ENCODE assay signal across 1 cellular context in genomic region chr5:149771216-149771973, GRCh38.
TF ChIP-seq lines count a peak whose summit lies in the region.

No MANE protein-coding gene starts in this region.

TF ChIP-seq in K562, 482 proteins besides CTCF, POLR2A, EP300 and RAD21 (continued from another document):
- no peak for TF ChIP-seq ZMIZ1 (IDR thresholded peaks at IDR 0.05; ENCODE audit: low read depth in 2 of 2, low read length in 2 of 2)
- TF ChIP-seq RHOXF2B (CRISPR knock-in tag; conservative IDR thresholded peaks at IDR 0.05), result no peak
- TF ChIP-seq SIX5 (IDR thresholded peaks at IDR 0.05; ENCODE audit: borderline replicate concordance in 1 of 2, insufficient read depth in 1 of 2, low read depth in 1 of 2, low read length in 2 of 2), result no peak
- no peak for TF ChIP-seq ZBTB1 (CRISPR knock-in tag; IDR thresholded peaks at IDR 0.05; ENCODE audit: borderline replicate concordance, low read depth)
- no peak for TF ChIP-seq KLF16 (IDR thresholded peaks at IDR 0.05)
- no peak for TF ChIP-seq SRSF1 (IDR thresholded peaks at IDR 0.05; ENCODE audit: low read depth, low read length)
